In genomic region chr7:28329616-28330373, GRCh38 we compare ENCODE assay signal across 10 cellular contexts.
DNase-seq lines count a peak whose midpoint lies in the region; ATAC-seq and TF ChIP-seq lines count a peak whose summit lies in the region.
"Had no signal": no experiment of that assay in that cellular context is flagged by ENCODE, and none has a peak within 500 bp of the region (broad histone marks: within the 10 kb centered on the region; RNA-seq: fewer than 3 reads in every experiment).

No MANE protein-coding gene starts in this region.

- peaks cover 0 to 11% of the 10 kb centered on the region in 2 donors for H3K27me3 Mint-ChIP-seq in CD8-positive, alpha-beta memory T cell
- H3K27me3 Mint-ChIP-seq in immature natural killer cell (ENCODE audit: low read depth in 3 of 3): peaks cover 0 to 4% (median 1%) of the 10 kb centered on the region in 3 donors

- H3K27ac ChIP-seq in CD8-positive, alpha-beta memory T cell (ENCODE audit: low read depth, low read length): no peak overlapping the region
- H3K27ac ChIP-seq in smooth muscle cell (ENCODE audit: low read depth): no peak overlapping the region

- no peaks in the 10 kb centered on the region for H3K9me3 ChIP-seq in CD8-positive, alpha-beta memory T cell (ENCODE audit: low read length)
- H3K9me3 ChIP-seq in smooth muscle cell (replicated peaks; ENCODE audit: low read depth): no peaks in the 10 kb centered on the region

- ATAC-seq in GM19328 (IDR thresholded peaks at IDR 0.05; ENCODE audit: unreplicated experiment): no peak
- no peak for ATAC-seq in HG03457 (IDR thresholded peaks at IDR 0.05; ENCODE audit: unreplicated experiment)

- peaks cover 24% of the 10 kb centered on the region for H3K4me1 ChIP-seq in CD8-positive, alpha-beta memory T cell (ENCODE audit: insufficient read depth, low read length)
- no peaks in the 10 kb centered on the region for H3K4me1 ChIP-seq in smooth muscle cell (ENCODE audit: low read depth)

- CTCF ChIA-PET in CD8-positive, alpha-beta memory T cell (lab: Charles Lee): no interaction called here

- H3K36me3 ChIP-seq in CD8-positive, alpha-beta memory T cell (ENCODE audit: insufficient read depth, low read length): no peaks in the 10 kb centered on the region
- no peaks in the 10 kb centered on the region for H3K36me3 ChIP-seq in smooth muscle cell (ENCODE audit: low read depth)

- H3K9me3 Mint-ChIP-seq in CD8-positive, alpha-beta memory T cell: peaks cover 0 to 5% (median 0%) of the 10 kb centered on the region in 5 donors
- H3K9me3 Mint-ChIP-seq in immature natural killer cell: no peaks in the 10 kb centered on the region

- H2AFZ ChIP-seq in smooth muscle cell (ENCODE audit: low read depth): no peak overlapping the region

- peak overlapping the region; percentile 9 for H3K4me3 ChIP-seq in CD8-positive, alpha-beta memory T cell (ENCODE audit: low read length)
- H3K4me3 ChIP-seq in HFF-Myc (replicated peaks; ENCODE audit: low read depth, low read length) (no peak overlapping the region), smooth muscle cell (no peak overlapping the region)

- no peaks in the 10 kb centered on the region for H3K79me2 ChIP-seq in smooth muscle cell (ENCODE audit: low read depth)

- WGBS in smooth muscle cell (ENCODE audit: low lambda C conversion rate): 86% methylated on average over 6 of the region's 6 CpGs

- H3K27ac Mint-ChIP-seq in CD8-positive, alpha-beta memory T cell: peak overlapping the region in 6 of 8 donors; percentile 22 to 87 (median 54)
- H3K27ac Mint-ChIP-seq in immature natural killer cell: peak overlapping the region; percentile 49 to 64 (median 54)

- no peak overlapping the region for H3K4me2 ChIP-seq in smooth muscle cell

- peaks cover 25 to 32% (median 32%) of the 10 kb centered on the region in 3 donors for H3K4me1 Mint-ChIP-seq in CD8-positive, alpha-beta memory T cell
- H3K4me1 Mint-ChIP-seq in immature natural killer cell: peaks cover 21 to 29% of the 10 kb centered on the region in 2 donors

- H3F3A ChIP-seq in smooth muscle cell (ENCODE audit: low read depth): no peaks in the 10 kb centered on the region

- H3K9ac ChIP-seq in smooth muscle cell (ENCODE audit: low read depth): no peak overlapping the region

- no peaks in the 10 kb centered on the region for H3K27me3 ChIP-seq in CD8-positive, alpha-beta memory T cell (ENCODE audit: insufficient read depth, low read length, poor library complexity, severe bottlenecking)
- peaks cover 8% of the 10 kb centered on the region for H3K27me3 ChIP-seq in smooth muscle cell (ENCODE audit: low read depth)

- POLR2A ChIA-PET in CD8-positive, alpha-beta memory T cell (lab: Charles Lee): no interaction called here

- peak in 2 of 5 donors; percentile 0 to 45 for DNase-seq in CD8-positive, alpha-beta memory T cell
- DNase-seq in HFF-Myc (ENCODE audit: extremely low read depth, low read depth): peak; percentile 51
- peak; percentile 66 for DNase-seq in SHP77 treated with DMSO at 0.1 percent for 48 hours (lab: John Stamatoyannopoulos, UW)
- peak; percentile 30 to 43 (median 36) for DNase-seq in immature natural killer cell
- no peak for DNase-seq in smooth muscle cell (lab: John Stamatoyannopoulos, UW; ENCODE audit: unreplicated experiment)
- no peak for DNase-seq in activated CD4-positive, CD25-positive, alpha-beta regulatory T cell (lab: John Stamatoyannopoulos, UW)
- DNase-seq: activated gamma-delta T cell; stimulated activated CD4-positive, alpha-beta T cell treated with anti-CD3 and anti-CD28 coated beads, Interleukin-4, amount 100 ng/mL, for 1 hour had no signal

- H4K20me1 ChIP-seq in smooth muscle cell (ENCODE audit: low read depth): no peaks in the 10 kb centered on the region

- peaks cover 0 to 4% (median 3%) of the 10 kb centered on the region in 3 donors for H3K36me3 Mint-ChIP-seq in CD8-positive, alpha-beta memory T cell
- H3K36me3 Mint-ChIP-seq in immature natural killer cell: no peaks in the 10 kb centered on the region

- H3K4me3 Mint-ChIP-seq in CD8-positive, alpha-beta memory T cell: peak overlapping the region; percentile 33 to 86 (median 78)
- H3K4me3 Mint-ChIP-seq in immature natural killer cell: peak overlapping the region; percentile 74 to 89 (median 84)

- TF ChIP-seq CTCF in HFF-Myc (IDR thresholded peaks at IDR 0.05; ENCODE audit: low read depth, low read length, missing control alignments) (no peak), smooth muscle cell (IDR thresholded peaks at IDR 0.05; ENCODE audit: borderline replicate concordance, insufficient read depth, poor library complexity, severe bottlenecking) (no peak)

Comparison
In these comparisons a context has a peak if more than half of its experiments do, and no peak if none do; other contexts are left out.
1. DNase-seq: peak in HFF-Myc (single experiment), SHP77 treated with DMSO at 0.1 percent for 48 hours (single experiment) and immature natural killer cell (3 of 3); none in smooth muscle cell (single experiment) and activated CD4-positive, CD25-positive, alpha-beta regulatory T cell (0 of 4).